In the genomic region with DNA sequence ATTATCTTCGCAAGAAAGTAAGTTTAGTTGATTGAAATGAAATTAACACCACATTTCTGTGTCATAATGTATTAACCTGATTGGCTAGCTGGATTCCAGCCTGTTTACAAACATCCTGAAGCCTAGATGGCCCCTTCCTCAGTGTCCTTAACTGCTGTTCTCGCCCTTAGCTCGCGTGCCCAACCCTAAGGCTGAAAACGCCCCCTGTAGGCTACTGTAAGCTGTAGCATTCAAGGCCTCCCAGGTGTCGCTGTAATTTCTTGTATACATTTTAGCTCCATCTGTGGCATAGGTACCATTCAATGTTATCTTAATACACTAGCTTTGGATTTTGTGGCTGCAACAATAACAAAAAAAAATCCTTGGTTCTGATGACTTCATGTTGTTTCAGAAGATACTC, we compare ENCODE assay signal across 12 cellular contexts.
DNase-seq lines count a peak whose midpoint lies in the region; ATAC-seq, FAIRE-seq and TF ChIP-seq lines count a peak whose summit lies in the region.
"Had no signal": no experiment of that assay in that cellular context is flagged by ENCODE, and none has a peak within 500 bp of the region (broad histone marks: within the 10 kb centered on the region; RNA-seq: fewer than 3 reads in every experiment).

No MANE protein-coding gene starts in this region.

- H3K79me2 ChIP-seq in HepG2 (ENCODE audit: insufficient read depth, low read length) = no peaks in the 10 kb centered on the region
- no peaks in the 10 kb centered on the region for H3K79me2 ChIP-seq in Karpas-422 (ENCODE audit: low read length)
- no peaks in the 10 kb centered on the region for H3K79me2 ChIP-seq in MM.1S (ENCODE audit: low read length)

- H4K20me1 ChIP-seq in HepG2 (ENCODE audit: insufficient read depth, low read length) (no peaks in the 10 kb centered on the region), Karpas-422 (ENCODE audit: insufficient read depth, low read depth, low read length) (no peaks in the 10 kb centered on the region), MM.1S (ENCODE audit: insufficient read depth, low read length) (no peaks in the 10 kb centered on the region)

- FAIRE-seq in HepG2 (lab: Jason Lieb, UNC) = no peak
- FAIRE-seq: bronchial epithelial cell, TTC549 had no signal

- H2AFZ ChIP-seq in HepG2 (ENCODE audit: low read length) (no peak overlapping the region), Karpas-422 (ENCODE audit: low read length) (no peak overlapping the region), MM.1S (ENCODE audit: low read length) (no peak overlapping the region)

- H3K27ac ChIP-seq in HepG2 (ENCODE audit: extremely low read length, insufficient read depth, low read length) = no peak overlapping the region
- no peak overlapping the region for H3K27ac ChIP-seq in right lobe of liver
- no peak overlapping the region for H3K27ac ChIP-seq in Karpas-422 (ENCODE audit: low read length)
- no peak overlapping the region for H3K27ac ChIP-seq in upper lobe of right lung
- no peak overlapping the region for H3K27ac ChIP-seq in MM.1S (ENCODE audit: low read length)

- H3K27me3 ChIP-seq in HepG2 (ENCODE audit: control insufficient read depth in 1 of 2, insufficient read depth in 2 of 2, low read length in 2 of 2) (no peaks in the 10 kb centered on the region), right lobe of liver (no peaks in the 10 kb centered on the region), Karpas-422 (ENCODE audit: low read length) (no peaks in the 10 kb centered on the region), upper lobe of right lung (no peaks in the 10 kb centered on the region), MM.1S (replicated peaks; ENCODE audit: insufficient read depth, low read length) (no peaks in the 10 kb centered on the region)

- BruUV-seq in HepG2 (replicated peaks; lab: Mats Ljungman, UMichigan) = no TSS peak

- in situ Hi-C loops in HepG2 (cut with HindIII; ENCODE audit: extremely low pct_ligation_motif_present, low pct_unique_long_range_greater_than_20kb) = no loop called here

- no peaks in the 10 kb centered on the region for H3K36me3 ChIP-seq in HepG2 (replicated peaks in 1 of 2; ENCODE audit: control insufficient read depth in 1 of 2, insufficient read depth in 2 of 2, low read length in 2 of 2)
- H3K36me3 ChIP-seq in right lobe of liver = no peaks in the 10 kb centered on the region
- H3K36me3 ChIP-seq in Karpas-422 (ENCODE audit: insufficient read depth, low read length) = no peaks in the 10 kb centered on the region
- no peaks in the 10 kb centered on the region for H3K36me3 ChIP-seq in upper lobe of right lung
- no peaks in the 10 kb centered on the region for H3K36me3 ChIP-seq in MM.1S (replicated peaks; ENCODE audit: insufficient read depth, low read length)

- TF ChIP-seq CTCF in HepG2 (CRISPR knock-in tag; IDR thresholded peaks at IDR 0.05) (peak; percentile 36; the same call in 1 of the 2 replicates), right lobe of liver (IDR thresholded peaks at IDR 0.05) (peak in 1 of 4 donors; percentile 19), endothelial cell (IDR thresholded peaks at IDR 0.05; ENCODE audit: unreplicated experiment) (peak; percentile 67), upper lobe of right lung (IDR thresholded peaks at IDR 0.05) (peak; percentile 14), MM.1S (IDR thresholded peaks at IDR 0.05; ENCODE audit: low read length) (no peak)

- H3K4me3 ChIP-seq in HepG2 (replicated peaks in 1 of 3; ENCODE audit: insufficient read depth in 1 of 3, low read depth in 2 of 3, low read length in 3 of 3) = no peak overlapping the region
- H3K4me3 ChIP-seq in right lobe of liver = no peak overlapping the region
- H3K4me3 ChIP-seq in Karpas-422 (ENCODE audit: low read length) = no peak overlapping the region
- H3K4me3 ChIP-seq in upper lobe of right lung = no peak overlapping the region
- H3K4me3 ChIP-seq in MM.1S (ENCODE audit: low read length) = no peak overlapping the region

- H3K4me2 ChIP-seq in HepG2 (ENCODE audit: low read depth, low read length) (no peak overlapping the region), Karpas-422 (ENCODE audit: low read depth, low read length, poor library complexity, severe bottlenecking) (no peak overlapping the region), MM.1S (ENCODE audit: low read depth, low read length) (no peak overlapping the region)

- H3K9me2 ChIP-seq in Karpas-422 (replicated peaks; ENCODE audit: insufficient read depth, low read length) (no peaks in the 10 kb centered on the region), MM.1S (replicated peaks; ENCODE audit: insufficient read depth, low read length) (no peaks in the 10 kb centered on the region)

- no peak for TF ChIP-seq POLR2A in HepG2 (IDR thresholded peaks at IDR 0.05; ENCODE audit: insufficient read depth in 1 of 2, low read depth in 2 of 2, low read length in 2 of 2)
- TF ChIP-seq POLR2A in right lobe of liver (IDR thresholded peaks at IDR 0.05) = no peak

- POLR2A ChIA-PET in HepG2 (lab: Yijun Ruan, JAX) = no interaction called here

- 67% methylated on average over 4 of the region's 6 CpGs for WGBS in HepG2 (ENCODE audit: low lambda C conversion rate)
- 84% methylated on average over 6 of the region's 6 CpGs for WGBS in right lobe of liver (ENCODE audit: insufficient coverage, low coverage, low lambda C conversion rate, missing lambda C conversion rate)

- ATAC-seq in HepG2 = peak; percentile 65
- ATAC-seq in right lobe of liver = no peak
- ATAC-seq in upper lobe of right lung = no peak
- ATAC-seq: CD8-positive, alpha-beta T cell had no signal

- H3K27me3 Mint-ChIP-seq in endothelial cell (ENCODE audit: unreplicated experiment) = peaks cover 4% of the 10 kb centered on the region
- H3K27me3 Mint-ChIP-seq: activated T-cell treated with anti-CD3 and anti-CD28 coated beads, Interleukin-2, amount 50 U/mL, for 24 hours had no signal

- CTCF ChIA-PET in HepG2 (lab: Yijun Ruan, JAX; ENCODE audit: low intra/inter-chr PET ratio, low total read pairs) = interaction anchor here (1.4 kb wide), 1 partner anchor 627 kb away, joined by 3 read pairs; no protein-coding TSS in a partner anchor

- H3K36me3 Mint-ChIP-seq in endothelial cell (ENCODE audit: low read depth, unreplicated experiment) = no peaks in the 10 kb centered on the region

- DNase-seq in HepG2 (ENCODE audit: low spot score) (peak; percentile 18), right lobe of liver (no peak), Karpas-422 (peak; percentile 52), endothelial cell (ENCODE audit: low spot score) (peak; percentile 48), upper lobe of right lung (no peak), COLO668 (lab: John Stamatoyannopoulos, UW; ENCODE audit: unreplicated experiment) (no peak), MM.1S (no peak), amygdala (lab: John Stamatoyannopoulos, UW) (no peak)
- DNase-seq: activated T-cell treated with anti-CD3 and anti-CD28 coated beads, Interleukin-2, amount 50 U/mL, for 24 hours; CD8-positive, alpha-beta T cell had no signal

- H3K4me3 Mint-ChIP-seq in endothelial cell (ENCODE audit: unreplicated experiment) = no peak overlapping the region
- H3K4me3 Mint-ChIP-seq: activated T-cell treated with anti-CD3 and anti-CD28 coated beads, Interleukin-2, amount 50 U/mL, for 24 hours; CD8-positive, alpha-beta T cell had no signal

- H3K27ac Mint-ChIP-seq in endothelial cell (ENCODE audit: unreplicated experiment) = no peak overlapping the region
- H3K27ac Mint-ChIP-seq: activated T-cell treated with anti-CD3 and anti-CD28 coated beads, Interleukin-2, amount 50 U/mL, for 24 hours; CD8-positive, alpha-beta T cell had no signal

- H3K9me3 Mint-ChIP-seq in endothelial cell (ENCODE audit: unreplicated experiment) = no peaks in the 10 kb centered on the region

- peaks cover 9% of the 10 kb centered on the region for H3K4me1 Mint-ChIP-seq in endothelial cell (ENCODE audit: unreplicated experiment)

- no peak overlapping the region for H3K9ac ChIP-seq in HepG2 (ENCODE audit: insufficient read depth, low read depth, low read length)
- H3K9ac ChIP-seq in Karpas-422 (ENCODE audit: low read length) = no peak overlapping the region
- H3K9ac ChIP-seq in MM.1S (ENCODE audit: low read length) = no peak overlapping the region

- TF ChIP-seq EP300 in HepG2 (IDR thresholded peaks at IDR 0.05; ENCODE audit: low read depth in 2 of 2, low read length in 2 of 2) = no peak
- TF ChIP-seq EP300 in HepG2 (CRISPR knock-in tag; IDR thresholded peaks at IDR 0.05; ENCODE audit: borderline replicate concordance) = no peak

- H3F3A ChIP-seq in MM.1S (ENCODE audit: insufficient read depth, low read length) = no peaks in the 10 kb centered on the region

- intact Hi-C loops in HepG2 (cut with micrococcal nuclease; ENCODE audit: unreplicated experiment) = no loop called here
- intact Hi-C loops in right lobe of liver (cut with DNase I) = no loop called here
- intact Hi-C loops in upper lobe of right lung (cut with DNase I) = no loop called here

- H3K9me3 ChIP-seq in HepG2 (ENCODE audit: low read length) = no peaks in the 10 kb centered on the region
- no peaks in the 10 kb centered on the region for H3K9me3 ChIP-seq in right lobe of liver
- no peaks in the 10 kb centered on the region for H3K9me3 ChIP-seq in Karpas-422 (ENCODE audit: low read length)
- H3K9me3 ChIP-seq in upper lobe of right lung = no peaks in the 10 kb centered on the region
- no peaks in the 10 kb centered on the region for H3K9me3 ChIP-seq in MM.1S (replicated peaks; ENCODE audit: insufficient read depth, low read length)

- TF ChIP-seq RAD21 in HepG2 (CRISPR knock-in tag; IDR thresholded peaks at IDR 0.05) = peak; percentile 27; the same call in 1 of the 2 replicates

- no peaks in the 10 kb centered on the region for H3K4me1 ChIP-seq in HepG2 (ENCODE audit: insufficient read depth, low read length)
- no peaks in the 10 kb centered on the region for H3K4me1 ChIP-seq in right lobe of liver
- H3K4me1 ChIP-seq in Karpas-422 (ENCODE audit: low read length) = no peaks in the 10 kb centered on the region
- H3K4me1 ChIP-seq in upper lobe of right lung = no peaks in the 10 kb centered on the region
- H3K4me1 ChIP-seq in MM.1S (ENCODE audit: low read length) = no peaks in the 10 kb centered on the region

TF ChIP-seq in HepG2, 621 proteins besides CTCF, POLR2A, EP300 and RAD21 (continues in another document):
- TF ChIP-seq, protein P1, sequence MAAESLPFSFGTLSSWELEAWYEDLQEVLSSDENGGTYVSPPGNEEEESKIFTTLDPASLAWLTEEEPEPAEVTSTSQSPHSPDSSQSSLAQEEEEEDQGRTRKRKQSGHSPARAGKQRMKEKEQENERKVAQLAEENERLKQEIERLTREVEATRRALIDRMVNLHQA (CRISPR knock-in tag; IDR thresholded peaks at IDR 0.05) = no peak
- TF ChIP-seq, protein P2, sequence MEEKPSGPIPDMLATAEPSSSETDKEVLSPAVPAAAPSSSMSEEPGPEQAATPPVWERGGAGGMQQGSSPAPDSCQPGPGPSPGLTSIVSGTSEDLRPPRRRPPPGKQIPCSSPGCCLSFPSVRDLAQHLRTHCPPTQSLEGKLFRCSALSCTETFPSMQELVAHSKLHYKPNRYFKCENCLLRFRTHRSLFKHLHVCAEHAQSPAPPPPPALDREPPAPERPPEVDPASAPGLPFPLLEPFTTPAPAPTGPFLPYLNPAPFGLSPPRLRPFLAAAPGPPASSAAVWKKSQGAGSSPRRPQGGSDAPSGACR (CRISPR knock-in tag; IDR thresholded peaks at IDR 0.05) = no peak
- TF ChIP-seq ZNF576 (CRISPR knock-in tag; IDR thresholded peaks at IDR 0.05) (no peak), NFATC3 (CRISPR knock-in tag; IDR thresholded peaks at IDR 0.05) (no peak)

Comparison
In these comparisons a context has a peak if more than half of its experiments do, and no peak if none do; other contexts are left out.
1. DNase-seq: peak in HepG2 (single experiment), Karpas-422 (single experiment) and endothelial cell (single experiment); none in right lobe of liver (0 of 3), upper lobe of right lung (single experiment), COLO668 (single experiment), MM.1S (single experiment) and amygdala (0 of 56).